22 cellular contexts compared by ENCODE assay signal in genomic region chr2:1498176-1498575, GRCh38.
"Had no signal": no experiment of that assay in that cellular context is flagged by ENCODE, and none has a peak within 500 bp of the region (broad histone marks: within the 10 kb centered on the region; RNA-seq: fewer than 3 reads in every experiment).

No MANE protein-coding gene starts in this region.

- H3K4me1 Mint-ChIP-seq: activated naive CD8-positive, alpha-beta T cell treated with anti-CD3 and anti-CD28 coated beads, Interleukin-2, amount 50 U/mL, for 24 hours; central memory CD8-positive, alpha-beta T cell; nephron; stimulated activated naive CD8-positive, alpha-beta T cell treated with anti-CD3 and anti-CD28 coated beads, Interleukin-15, amount 100 ng/mL, for 72 hours had no signal

- H3K27me3 ChIP-seq: brain microvascular endothelial cell had no signal

- H3K36me3 ChIP-seq: brain microvascular endothelial cell had no signal

- DNase-seq: activated CD4-positive, alpha-beta T cell treated with anti-CD3 and anti-CD28 coated beads, Interleukin-2, amount 50 U/mL, for 1 hour; activated CD4-positive, CD25-positive, alpha-beta regulatory T cell treated with anti-CD3 and anti-CD28 coated beads, Interleukin-2, amount 50 U/mL, for 72 hours; activated naive CD8-positive, alpha-beta T cell treated with anti-CD3 and anti-CD28 coated beads, Interleukin-2, amount 50 U/mL, for 24 hours; activated T-cell treated with anti-CD3 and anti-CD28 coated beads for 4 hours; anterior cingulate cortex; brain microvascular endothelial cell; erythroblast; foreskin melanocyte; glutamatergic neuron; hippocampal formation; midbrain; nucleus accumbens; small intestine; stimulated activated CD4-positive, alpha-beta T cell treated with anti-CD3 and anti-CD28 coated beads, Interleukin-4, amount 100 ng/mL, for 1 hour; stimulated activated naive CD8-positive, alpha-beta T cell treated with anti-CD3 and anti-CD28 coated beads, Interleukin-15, amount 100 ng/mL, for 72 hours; T-helper 1 cell; T-helper 9 cell had no signal

- H3K9me3 Mint-ChIP-seq: activated naive CD8-positive, alpha-beta T cell treated with anti-CD3 and anti-CD28 coated beads, Interleukin-2, amount 50 U/mL, for 24 hours; central memory CD8-positive, alpha-beta T cell; nephron; stimulated activated naive CD8-positive, alpha-beta T cell treated with anti-CD3 and anti-CD28 coated beads, Interleukin-15, amount 100 ng/mL, for 72 hours; type B pancreatic cell had no signal

- ATAC-seq: activated naive CD8-positive, alpha-beta T cell treated with anti-CD3 and anti-CD28 coated beads, Interleukin-2, amount 50 U/mL, for 24 hours; stimulated activated naive CD8-positive, alpha-beta T cell treated with anti-CD3 and anti-CD28 coated beads, Interleukin-15, amount 100 ng/mL, for 72 hours had no signal

- H3K27me3 Mint-ChIP-seq: activated naive CD8-positive, alpha-beta T cell treated with anti-CD3 and anti-CD28 coated beads, Interleukin-2, amount 50 U/mL, for 24 hours; central memory CD8-positive, alpha-beta T cell; stimulated activated naive CD8-positive, alpha-beta T cell treated with anti-CD3 and anti-CD28 coated beads, Interleukin-15, amount 100 ng/mL, for 72 hours; type B pancreatic cell had no signal

- H3K4me3 Mint-ChIP-seq: activated naive CD8-positive, alpha-beta T cell treated with anti-CD3 and anti-CD28 coated beads, Interleukin-2, amount 50 U/mL, for 24 hours; central memory CD8-positive, alpha-beta T cell; nephron; stimulated activated naive CD8-positive, alpha-beta T cell treated with anti-CD3 and anti-CD28 coated beads, Interleukin-15, amount 100 ng/mL, for 72 hours; type B pancreatic cell had no signal

- H3K27ac Mint-ChIP-seq: activated naive CD8-positive, alpha-beta T cell treated with anti-CD3 and anti-CD28 coated beads, Interleukin-2, amount 50 U/mL, for 24 hours; nephron; progenitor cell of endocrine pancreas; stimulated activated naive CD8-positive, alpha-beta T cell treated with anti-CD3 and anti-CD28 coated beads, Interleukin-15, amount 100 ng/mL, for 72 hours; type B pancreatic cell had no signal

- H3K36me3 Mint-ChIP-seq: type B pancreatic cell had no signal

- H3K4me3 ChIP-seq: coronary artery had no signal

- H3K27ac ChIP-seq: brain microvascular endothelial cell, coronary artery had no signal
